ENCODE assay signal across 8 cellular contexts in genomic region chr12:11885261-11886038, GRCh38.
A peak's percentile ranks its signal among the peaks of the same experiment; 100 is the strongest.
DNase-seq lines count a peak whose midpoint lies in the region; ATAC-seq and TF ChIP-seq lines count a peak whose summit lies in the region.

No MANE protein-coding gene starts in this region.

- no peak for TF ChIP-seq CTCF in chondrocyte (IDR thresholded peaks at IDR 0.05)

- no peak overlapping the region for H3K4me3 Mint-ChIP-seq in chondrocyte (ENCODE audit: unreplicated experiment)

- H3K36me3 Mint-ChIP-seq in chondrocyte (ENCODE audit: low read depth): peaks cover 36% of the 10 kb centered on the region

- DNase-seq in AG08396 (ENCODE audit: low spot score) (peak; percentile 47), NCI-H1417 (lab: John Stamatoyannopoulos, UW) (peak in 2 of 3 experiments; percentile 80 to 97), chondrocyte (ENCODE audit: low spot score) (no peak), lung microvascular endothelial cell (ENCODE audit: low read depth in 2 of 2) (peak; percentile 80 to 94), OCI-M2 (lab: John Stamatoyannopoulos, UW; ENCODE audit: unreplicated experiment) (no peak)
- no peak for DNase-seq in stimulated activated CD4-positive, alpha-beta T cell treated with anti-CD3 and anti-CD28 coated beads, Interleukin-1b, Interleukin-23, amount 100 ng/mL, for 48 hours
- DNase-seq in activated naive CD4-positive, alpha-beta T cell (lab: John Stamatoyannopoulos, UW): no peak

- ATAC-seq in HG02981 (IDR thresholded peaks at IDR 0.05; ENCODE audit: unreplicated experiment): no peak

- peak overlapping the region; percentile 91 for H3K27ac Mint-ChIP-seq in chondrocyte (ENCODE audit: unreplicated experiment)

- H3K4me1 Mint-ChIP-seq in chondrocyte (ENCODE audit: low read depth): peaks cover 34% of the 10 kb centered on the region

- no peaks in the 10 kb centered on the region for H3K27me3 Mint-ChIP-seq in chondrocyte (ENCODE audit: low read depth)

- H3K9me3 Mint-ChIP-seq in chondrocyte (ENCODE audit: low read depth): no peaks in the 10 kb centered on the region

Comparison
In these comparisons a context has a peak if more than half of its experiments do, and no peak if none do; other contexts are left out.
1. DNase-seq: peak in AG08396 (single experiment), NCI-H1417 (2 of 3) and lung microvascular endothelial cell (2 of 2); none in chondrocyte (single experiment), OCI-M2 (single experiment), stimulated activated CD4-positive, alpha-beta T cell treated with anti-CD3 and anti-CD28 coated beads, Interleukin-1b, Interleukin-23, amount 100 ng/mL, for 48 hours (single experiment) and activated naive CD4-positive, alpha-beta T cell (0 of 4).